18 cellular contexts compared by ENCODE assay signal in genomic region chr16:12155235-12155634, GRCh38.
"Had no signal": no experiment of that assay in that cellular context is flagged by ENCODE, and none has a peak within 500 bp of the region (broad histone marks: within the 10 kb centered on the region; RNA-seq: fewer than 3 reads in every experiment).

No MANE protein-coding gene starts in this region.

- H3K9me3 ChIP-seq: colonic mucosa, gastrocnemius medialis, spleen, vagina had no signal

- H3K27ac ChIP-seq: colonic mucosa, epithelial cell of prostate, gastrocnemius medialis, neural progenitor cell, parathyroid adenoma, spleen, vagina had no signal

- H3K9ac ChIP-seq: neural progenitor cell, parathyroid adenoma had no signal

- DNase-seq: colonic mucosa; effector CD8-positive, alpha-beta T cell; endodermal cell; foreskin fibroblast; gastrocnemius medialis; head of caudate nucleus; mesendoderm; midbrain; naive thymus-derived CD4-positive, alpha-beta T cell; stimulated activated CD4-positive, alpha-beta T cell treated with anti-CD3 and anti-CD28 coated beads, Interleukin-4, amount 100 ng/mL, for 4 hours; stimulated activated naive B cell treated with anti-CD40 and anti-IgM and Interleukin-4, amounts not matched to agents 10 μg/mL and 1 μg/mL and 100 μg/mL, for 72 hours; trophoblast cell had no signal

- H3K27me3 ChIP-seq: colonic mucosa, gastrocnemius medialis, neural progenitor cell, spleen, vagina had no signal

- FAIRE-seq: keratinocyte had no signal

- H3K4me1 ChIP-seq: colonic mucosa, vagina had no signal

- H3K36me3 ChIP-seq: colonic mucosa, gastrocnemius medialis, neural progenitor cell, vagina had no signal

- H3K4me3 ChIP-seq: colonic mucosa, gastrocnemius medialis, neural progenitor cell, spleen, vagina had no signal
